Comparison of ENCODE assay signal across 3 cellular contexts in genomic region chr19:43250296-43250695, GRCh38. TPM values are rescaled to one million over a fixed set of nuclear protein-coding genes. Genes with fewer than 3 reads are reported as not detected.
"Had no signal": no experiment of that assay in that cellular context is flagged by ENCODE, and none has a peak within 500 bp of the region (broad histone marks: within the 10 kb centered on the region; RNA-seq: fewer than 3 reads in every experiment).

No MANE protein-coding gene starts in this region.

RNA-seq across cellular contexts. Expression of gene PSG9, which starts 19.0 kb away (rescaled TPM):
- total RNA-seq: LHCN-M2, MCF 10A, NCI-H460 had no signal

RNA-seq across cellular contexts. Expression of gene PSG4, which starts 44.9 kb away (rescaled TPM):
- total RNA-seq: NCI-H460 had no signal
